ENCODE assay signal across 8 cellular contexts in the genomic region with DNA sequence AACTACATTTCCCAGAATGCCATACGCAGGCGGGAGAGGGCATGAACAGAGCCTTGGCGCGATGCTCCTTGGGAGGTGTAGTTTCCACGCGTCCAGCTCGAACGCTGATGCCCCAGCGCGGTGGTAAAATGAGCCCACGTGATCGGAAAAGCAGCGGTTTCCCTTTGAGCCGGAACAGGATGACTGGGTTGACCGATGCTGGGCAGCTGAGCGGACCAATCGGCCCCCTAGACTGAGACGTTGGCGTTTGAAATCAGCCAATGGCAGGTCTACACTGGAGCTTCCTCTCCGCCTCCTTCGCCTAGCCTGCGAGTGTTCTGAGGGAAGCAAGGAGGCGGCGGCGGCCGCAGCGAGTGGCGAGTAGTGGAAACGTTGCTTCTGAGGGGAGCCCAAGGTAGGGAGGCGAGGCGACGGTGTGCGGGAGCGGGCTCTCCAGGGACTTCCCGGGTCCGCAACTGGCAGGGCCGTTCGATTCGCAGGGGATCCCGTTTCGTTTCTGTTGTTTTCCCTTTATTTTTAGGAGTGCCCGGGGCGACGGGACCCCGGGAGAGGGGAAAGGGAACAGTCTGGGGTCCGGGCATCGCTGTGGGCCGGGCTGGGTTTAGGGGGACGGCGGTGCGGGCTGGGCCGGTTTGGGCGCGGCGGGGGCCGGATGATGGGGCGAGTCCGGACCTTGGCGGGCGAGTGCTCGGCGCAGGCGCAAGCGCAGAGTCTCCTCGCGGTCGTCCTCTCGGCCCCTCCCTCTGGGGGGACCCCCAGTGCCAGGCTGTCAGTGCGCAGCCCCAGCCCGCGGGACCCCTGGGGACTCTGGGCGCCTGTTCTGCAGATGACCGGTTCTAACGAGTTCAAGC. TPM values are rescaled to one million over a fixed set of nuclear protein-coding genes. Genes with fewer than 3 reads are reported as not detected.
A peak's percentile ranks its signal among the peaks of the same experiment; 100 is the strongest.
DNase-seq lines count a peak whose midpoint lies in the region; ATAC-seq and TF ChIP-seq lines count a peak whose summit lies in the region.

A gene with protein sequence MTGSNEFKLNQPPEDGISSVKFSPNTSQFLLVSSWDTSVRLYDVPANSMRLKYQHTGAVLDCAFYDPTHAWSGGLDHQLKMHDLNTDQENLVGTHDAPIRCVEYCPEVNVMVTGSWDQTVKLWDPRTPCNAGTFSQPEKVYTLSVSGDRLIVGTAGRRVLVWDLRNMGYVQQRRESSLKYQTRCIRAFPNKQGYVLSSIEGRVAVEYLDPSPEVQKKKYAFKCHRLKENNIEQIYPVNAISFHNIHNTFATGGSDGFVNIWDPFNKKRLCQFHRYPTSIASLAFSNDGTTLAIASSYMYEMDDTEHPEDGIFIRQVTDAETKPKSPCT (plus strand): TSS at position 311 of the 851 bp plus-strand sequence. CDS start 516 bp downstream, at position 827.

- peaks cover 11 to 74% (median 37%) of the 10 kb centered on the region in 9 donors for H3K4me1 ChIP-seq in heart right ventricle
- peaks cover 33 to 44% (median 35%) of the 10 kb centered on the region in 4 donors for H3K4me1 ChIP-seq in upper lobe of left lung

- TF ChIP-seq CTCF in GM13976 (IDR thresholded peaks at IDR 0.05; ENCODE audit: borderline replicate concordance, control extremely low read depth, extremely low read depth, insufficient read depth, missing control alignments) (no peak), heart right ventricle (IDR thresholded peaks at IDR 0.05) (peak in 5 of 9 donors; percentile 16 to 57 (median 51)), upper lobe of left lung (IDR thresholded peaks at IDR 0.05) (peak in 5 of 6 experiments; percentile 13 to 42 (median 17))

- H3K9me3 ChIP-seq in heart right ventricle = no peaks in the 10 kb centered on the region
- no peaks in the 10 kb centered on the region for H3K9me3 ChIP-seq in upper lobe of left lung

- no peak for TF ChIP-seq EP300 in upper lobe of left lung (IDR thresholded peaks at IDR 0.05)

- DNase-seq in GM13976 (ENCODE audit: low spot score) = peak; percentile 96
- peak; percentile 99 for DNase-seq in NCI-H146 treated with DMSO at 0.1 percent for 48 hours (lab: John Stamatoyannopoulos, UW; ENCODE audit: unreplicated experiment)
- DNase-seq in amniotic epithelial cell (ENCODE audit: low read depth) = peak; percentile 99
- DNase-seq in heart right ventricle = peak; percentile 96 to 99
- peak; percentile 99 to 100 (median 100) for DNase-seq in posterior cingulate gyrus
- peak; percentile 95 to 99 for DNase-seq in upper lobe of left lung

- H3K4me3 ChIP-seq in heart right ventricle (peak within 1 kb of the TSS; percentile 64 to 97 (median 85)), upper lobe of left lung (peak within 1 kb of the TSS; percentile 80 to 99 (median 98))

- H3K27me3 ChIP-seq in heart right ventricle (peaks cover 20 to 43% (median 42%) of the 10 kb centered on the region in 7 donors), upper lobe of left lung (peaks cover 2 to 29% (median 21%) of the 10 kb centered on the region in 4 donors)

- H3K27ac ChIP-seq in heart right ventricle = peak within 1 kb of the TSS in 9 of 10 donors; percentile 81 to 97 (median 90)
- peak within 1 kb of the TSS; percentile 83 to 93 (median 88) for H3K27ac ChIP-seq in upper lobe of left lung

- in situ Hi-C loops in GM13976 (cut with MboI; ENCODE audit: low sequenced_read_pairs, unreplicated experiment) = loop anchor here (5.0 kb wide), 1 partner anchor 238 kb away; no protein-coding TSS in a partner anchor

- intact Hi-C loops in T-helper 1 cell treated with Interleukin-12 subunit alpha and Interleukin-12 subunit beta and Interleukin-4 antibody, amounts not matched to agents 30 ng/mL and 1 ng/mL, for 36 hours (cut with micrococcal nuclease) = loop anchor here (1.0 to 5.0 kb wide), 14 partner anchors 8 to 1762 kb away; a partner anchor contains a TSS
- intact Hi-C loops in heart right ventricle (cut with DNase I) = loop anchor here in 2 of 10 donors (10.0 kb wide), 2 partner anchors 150 to 170 kb away; a partner anchor contains a TSS
- intact Hi-C loops in posterior cingulate gyrus (cut with DNase I) = no loop called here

- ATAC-seq in HG02870 (IDR thresholded peaks at IDR 0.05; ENCODE audit: unreplicated experiment) (peak; percentile 85), heart right ventricle (peak; percentile 97 to 100 (median 99)), upper lobe of left lung (ENCODE audit: low FRiP score in 2 of 2) (peak; percentile 99 to 100)

- H3K36me3 ChIP-seq in heart right ventricle (peaks cover 0 to 43% (median 8%) of the 10 kb centered on the region in 9 donors), upper lobe of left lung (peaks cover 5 to 35% (median 17%) of the 10 kb centered on the region in 4 donors)

- WGBS in heart right ventricle, 2 donors = 0% methylated on average over 68 to 74 of the region's 74 CpGs
- 0% methylated on average over 14 to 41 of the region's 74 CpGs for WGBS in upper lobe of left lung, 2 donors

- peak in 3 of 4 donors; percentile 49 to 91 (median 65) for TF ChIP-seq POLR2A in upper lobe of left lung (IDR thresholded peaks at IDR 0.05)

RNA-seq across cellular contexts. Expression of the gene that starts here (rescaled TPM):
- 186 and 187 TPM in 2 replicates for total RNA-seq in T-helper 1 cell treated with Interleukin-12 subunit alpha and Interleukin-12 subunit beta and Interleukin-4 antibody, amounts not matched to agents 30 ng/mL and 1 ng/mL, for 36 hours
- total RNA-seq in heart right ventricle (10 to 100 TPM; 24.4 to 40.9 (median 30.4) TPM), upper lobe of left lung (100 to 1,000 TPM in 1 of 6 donors, 10 to 100 TPM in 5; 41.0 to 138 (median 52.4) TPM)
- polyA plus RNA-seq in heart right ventricle = 10 to 100 TPM; 11.4 to 42.0 TPM

Comparison
In these comparisons a context has a peak if more than half of its experiments do, and no peak if none do; other contexts are left out.
1. Peak in every context shown above with its lines: DNase-seq, ATAC-seq, H3K4me3 ChIP-seq and H3K27ac ChIP-seq.